ENCODE assay signal across 20 cellular contexts in the genomic region with DNA sequence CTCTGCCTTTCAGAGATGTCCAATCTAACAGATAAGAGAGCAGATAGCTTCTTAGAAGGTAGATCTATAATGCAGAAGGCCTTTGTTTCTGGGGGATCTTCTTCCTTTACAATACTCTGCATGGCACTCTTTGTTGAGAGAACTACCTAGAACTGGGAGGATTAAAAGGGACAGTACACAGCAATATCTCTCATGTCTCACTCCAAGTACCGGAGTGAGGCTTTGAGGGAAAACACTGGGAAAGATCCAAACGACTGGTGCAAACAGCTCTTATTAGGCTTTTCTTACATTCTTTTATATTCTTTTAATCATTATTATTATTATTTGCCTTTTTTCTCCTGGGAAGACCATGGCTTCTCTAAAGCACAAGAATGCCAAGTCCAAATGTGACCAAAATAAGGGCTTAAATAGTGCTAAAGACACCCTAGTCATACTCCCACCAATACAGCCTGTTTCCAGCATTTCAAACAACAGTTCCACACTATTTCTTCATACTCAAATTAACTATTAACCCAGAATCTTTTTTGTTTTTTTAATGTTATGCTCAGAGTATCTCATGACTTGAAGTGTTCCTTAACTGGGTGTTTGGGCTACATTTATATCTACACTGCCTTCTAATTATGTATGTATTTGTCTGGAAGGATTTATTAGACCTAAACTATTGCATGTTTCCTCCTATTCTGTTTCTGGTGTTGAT. TPM values are rescaled to one million over a fixed set of nuclear protein-coding genes. Genes with fewer than 3 reads are reported as not detected.
DNase-seq lines count a peak whose midpoint lies in the region; ATAC-seq and TF ChIP-seq lines count a peak whose summit lies in the region.
"Had no signal": no experiment of that assay in that cellular context is flagged by ENCODE, and none has a peak within 500 bp of the region (broad histone marks: within the 10 kb centered on the region; RNA-seq: fewer than 3 reads in every experiment).

No MANE protein-coding gene starts in this region.

- H3K27ac ChIP-seq in right lobe of liver: peak overlapping the region in 1 of 3 donors; percentile 18
- H3K27ac ChIP-seq in smooth muscle cell (ENCODE audit: low read depth): no peak overlapping the region
- no peak overlapping the region for H3K27ac ChIP-seq in coronary artery
- H3K27ac ChIP-seq: HL-60 had no signal

- H3K27me3 Mint-ChIP-seq in activated naive CD4-positive, alpha-beta T cell treated with anti-CD3 and anti-CD28 coated beads for 36 hours (ENCODE audit: low read depth): no peaks in the 10 kb centered on the region
- H3K27me3 Mint-ChIP-seq in activated T-helper 1 cell treated with anti-CD3 and anti-CD28 coated beads, Interleukin-12 subunit alpha, Interleukin-12 subunit beta, Interleukin-2, Interleukin-4 antibody, amounts not matched to agents 30 ng/mL and 10 ng/mL and 1 ng/mL, durations not matched to agents 14 hours and 24 hours and 36 hours (ENCODE audit: insufficient read depth): no peaks in the 10 kb centered on the region
- H3K27me3 Mint-ChIP-seq: CD4-positive, CD25-positive, alpha-beta regulatory T cell had no signal

- H3K27me3 ChIP-seq in right lobe of liver: no peaks in the 10 kb centered on the region
- H3K27me3 ChIP-seq in smooth muscle cell (ENCODE audit: low read depth): no peaks in the 10 kb centered on the region

- no peak overlapping the region for H3K4me3 Mint-ChIP-seq in activated naive CD4-positive, alpha-beta T cell treated with anti-CD3 and anti-CD28 coated beads for 36 hours
- H3K4me3 Mint-ChIP-seq in activated T-helper 1 cell treated with anti-CD3 and anti-CD28 coated beads, Interleukin-12 subunit alpha, Interleukin-12 subunit beta, Interleukin-2, Interleukin-4 antibody, amounts not matched to agents 30 ng/mL and 10 ng/mL and 1 ng/mL, durations not matched to agents 14 hours and 24 hours and 36 hours: peak overlapping the region; percentile 0
- H3K4me3 Mint-ChIP-seq: CD4-positive, CD25-positive, alpha-beta regulatory T cell; H9 had no signal

- WGBS in right lobe of liver (ENCODE audit: insufficient coverage, low coverage, low lambda C conversion rate, missing lambda C conversion rate): 43% methylated on average over 2 of the region's 2 CpGs
- 93% methylated on average over 2 of the region's 2 CpGs for WGBS in smooth muscle cell (ENCODE audit: low lambda C conversion rate)

- peaks cover 18% of the 10 kb centered on the region for H3K4me1 Mint-ChIP-seq in activated naive CD4-positive, alpha-beta T cell treated with anti-CD3 and anti-CD28 coated beads for 36 hours (ENCODE audit: low read depth)
- peaks cover 26% of the 10 kb centered on the region for H3K4me1 Mint-ChIP-seq in activated T-helper 1 cell treated with anti-CD3 and anti-CD28 coated beads, Interleukin-12 subunit alpha, Interleukin-12 subunit beta, Interleukin-2, Interleukin-4 antibody, amounts not matched to agents 30 ng/mL and 10 ng/mL and 1 ng/mL, durations not matched to agents 14 hours and 24 hours and 36 hours (ENCODE audit: low read depth)

- peaks cover 21% of the 10 kb centered on the region for H3K9me3 Mint-ChIP-seq in activated naive CD4-positive, alpha-beta T cell treated with anti-CD3 and anti-CD28 coated beads for 36 hours
- H3K9me3 Mint-ChIP-seq in activated T-helper 1 cell treated with anti-CD3 and anti-CD28 coated beads, Interleukin-12 subunit alpha, Interleukin-12 subunit beta, Interleukin-2, Interleukin-4 antibody, amounts not matched to agents 30 ng/mL and 10 ng/mL and 1 ng/mL, durations not matched to agents 14 hours and 24 hours and 36 hours: peaks cover 29% of the 10 kb centered on the region

- H3K4me3 ChIP-seq in right lobe of liver: no peak overlapping the region
- H3K4me3 ChIP-seq in smooth muscle cell: no peak overlapping the region
- H3K4me3 ChIP-seq in coronary artery: no peak overlapping the region
- H3K4me3 ChIP-seq: K562 had no signal

- H3K4me1 ChIP-seq in right lobe of liver (peaks cover 0 to 9% (median 2%) of the 10 kb centered on the region in 4 donors), smooth muscle cell (ENCODE audit: low read depth) (no peaks in the 10 kb centered on the region)

- H2AFZ ChIP-seq in smooth muscle cell (ENCODE audit: low read depth): no peak overlapping the region

- peak overlapping the region; percentile 47 for H3K27ac Mint-ChIP-seq in activated naive CD4-positive, alpha-beta T cell treated with anti-CD3 and anti-CD28 coated beads for 36 hours
- peak overlapping the region; percentile 51 for H3K27ac Mint-ChIP-seq in activated T-helper 1 cell treated with anti-CD3 and anti-CD28 coated beads, Interleukin-12 subunit alpha, Interleukin-12 subunit beta, Interleukin-2, Interleukin-4 antibody, amounts not matched to agents 30 ng/mL and 10 ng/mL and 1 ng/mL, durations not matched to agents 14 hours and 24 hours and 36 hours
- H3K27ac Mint-ChIP-seq: H9 had no signal

- intact Hi-C loops in activated naive CD4-positive, alpha-beta T cell treated with anti-CD3 and anti-CD28 coated beads for 36 hours (cut with micrococcal nuclease): loop anchor here (1.0 to 2.0 kb wide), 4 partner anchors 28 to 75 kb away; a partner anchor contains a TSS
- intact Hi-C loops in activated T-helper 1 cell treated with anti-CD3 and anti-CD28 coated beads, Interleukin-12 subunit alpha, Interleukin-12 subunit beta, Interleukin-2, Interleukin-4 antibody, amounts not matched to agents 30 ng/mL and 10 ng/mL and 1 ng/mL, durations not matched to agents 14 hours and 24 hours and 36 hours (cut with micrococcal nuclease): loop anchor here (1.0 to 10.0 kb wide), 4 partner anchors 28 to 617 kb away; no protein-coding TSS in a partner anchor
- intact Hi-C loops in right lobe of liver (cut with DNase I): no loop called here

- no peaks in the 10 kb centered on the region for H4K20me1 ChIP-seq in smooth muscle cell (ENCODE audit: low read depth)

- TF ChIP-seq CTCF in right lobe of liver (IDR thresholded peaks at IDR 0.05): no peak
- no peak for TF ChIP-seq CTCF in smooth muscle cell (IDR thresholded peaks at IDR 0.05; ENCODE audit: borderline replicate concordance, insufficient read depth, poor library complexity, severe bottlenecking)
- no peak for TF ChIP-seq CTCF in coronary artery (IDR thresholded peaks at IDR 0.05)

- TF ChIP-seq POLR2A in right lobe of liver (IDR thresholded peaks at IDR 0.05): no peak

- peak; percentile 17 for ATAC-seq in GM21447 (IDR thresholded peaks at IDR 0.05; ENCODE audit: unreplicated experiment)
- peak; percentile 78 to 89 (median 84) for ATAC-seq in right lobe of liver
- ATAC-seq: K562, PC-3 had no signal

- no peak for DNase-seq in activated naive CD4-positive, alpha-beta T cell treated with anti-CD3 and anti-CD28 coated beads for 36 hours
- DNase-seq in activated naive CD4-positive, alpha-beta T cell treated with Interleukin-2 at 50 U/mL for 16 hours: no peak
- DNase-seq in activated T-helper 1 cell treated with anti-CD3 and anti-CD28 coated beads, Interleukin-12 subunit alpha, Interleukin-12 subunit beta, Interleukin-2, Interleukin-4 antibody, amounts not matched to agents 30 ng/mL and 10 ng/mL and 1 ng/mL, durations not matched to agents 14 hours and 24 hours and 36 hours (ENCODE audit: low spot score): no peak
- DNase-seq in right lobe of liver (no peak), smooth muscle cell (lab: John Stamatoyannopoulos, UW; ENCODE audit: unreplicated experiment) (no peak), NCI-H2107 treated with DMSO at 0.1 percent for 48 hours (lab: John Stamatoyannopoulos, UW; ENCODE audit: unreplicated experiment) (no peak), coronary artery (ENCODE audit: low spot score) (no peak)
- DNase-seq: ACHN; Calu3; H9; NCI-H146; NCI-H2081 treated with DMSO at 0.1 percent for 48 hours; NCI-H345; NCI-H526 treated with DMSO at 0.1 percent for 48 hours; NK-92 treated with Interleukin-12 subunit alpha and Interleukin-12 subunit beta, amount 100 ng/mL, for 24 hours; PC-3 had no signal

- H3K4me2 ChIP-seq in smooth muscle cell: no peak overlapping the region

- peaks cover 5% of the 10 kb centered on the region for H3F3A ChIP-seq in smooth muscle cell (ENCODE audit: low read depth)

- H3K36me3 ChIP-seq in right lobe of liver (no peaks in the 10 kb centered on the region), smooth muscle cell (ENCODE audit: low read depth) (peaks cover 10% of the 10 kb centered on the region)

- CTCF ChIA-PET in activated naive CD4-positive, alpha-beta T cell treated with anti-CD3 and anti-CD28 coated beads for 36 hours (lab: Charles Lee): no interaction called here

- H3K9ac ChIP-seq in smooth muscle cell (ENCODE audit: low read depth): no peak overlapping the region

- peaks cover 16% of the 10 kb centered on the region for H3K36me3 Mint-ChIP-seq in activated naive CD4-positive, alpha-beta T cell treated with anti-CD3 and anti-CD28 coated beads for 36 hours (ENCODE audit: low read depth)
- peaks cover 21% of the 10 kb centered on the region for H3K36me3 Mint-ChIP-seq in activated T-helper 1 cell treated with anti-CD3 and anti-CD28 coated beads, Interleukin-12 subunit alpha, Interleukin-12 subunit beta, Interleukin-2, Interleukin-4 antibody, amounts not matched to agents 30 ng/mL and 10 ng/mL and 1 ng/mL, durations not matched to agents 14 hours and 24 hours and 36 hours (ENCODE audit: low read depth)

- peaks cover 0 to 10% (median 0%) of the 10 kb centered on the region in 4 donors for H3K9me3 ChIP-seq in right lobe of liver
- H3K9me3 ChIP-seq in smooth muscle cell (replicated peaks; ENCODE audit: low read depth): peaks cover 13% of the 10 kb centered on the region

- no peaks in the 10 kb centered on the region for H3K79me2 ChIP-seq in smooth muscle cell (ENCODE audit: low read depth)

RNA-seq across cellular contexts. Expression of a gene that starts 52.7 kb away (rescaled TPM):
- total RNA-seq in activated naive CD4-positive, alpha-beta T cell treated with anti-CD3 and anti-CD28 coated beads for 36 hours: 10 to 100 TPM; 10.2 to 11.1 TPM
- 18.5 and 20.4 TPM in 2 replicates for total RNA-seq in activated T-helper 1 cell treated with anti-CD3 and anti-CD28 coated beads, Interleukin-12 subunit alpha, Interleukin-12 subunit beta, Interleukin-2, Interleukin-4 antibody, amounts not matched to agents 30 ng/mL and 10 ng/mL and 1 ng/mL, durations not matched to agents 14 hours and 24 hours and 36 hours
- 10 to 100 TPM in 3 of 6 experiments, 1 to 10 TPM in 3; 8.4 to 13.1 (median 10.3) TPM for total RNA-seq in right lobe of liver
- 26.7 and 41.1 TPM in 2 replicates for total RNA-seq in smooth muscle cell
- 14.1 and 20.6 TPM in 2 replicates for polyA plus RNA-seq in smooth muscle cell

RNA-seq across cellular contexts. Expression of a gene that starts 53.2 kb away (rescaled TPM):
- total RNA-seq in activated naive CD4-positive, alpha-beta T cell treated with anti-CD3 and anti-CD28 coated beads for 36 hours: 1 to 10 TPM; 6.2 to 6.7 TPM
- 9.3 and 9.8 TPM in 2 replicates for total RNA-seq in activated T-helper 1 cell treated with anti-CD3 and anti-CD28 coated beads, Interleukin-12 subunit alpha, Interleukin-12 subunit beta, Interleukin-2, Interleukin-4 antibody, amounts not matched to agents 30 ng/mL and 10 ng/mL and 1 ng/mL, durations not matched to agents 14 hours and 24 hours and 36 hours
- total RNA-seq in right lobe of liver (1 to 10 TPM; 3.8 to 8.6 (median 6.3) TPM), smooth muscle cell (9.1 and 10.2 TPM in 2 replicates)
- 11.8 and 14.1 TPM in 2 replicates for polyA plus RNA-seq in smooth muscle cell

Comparison
In these comparisons a context has a peak if more than half of its experiments do, and no peak if none do; other contexts are left out.
1. intact Hi-C loops: an anchor here in activated naive CD4-positive, alpha-beta T cell treated with anti-CD3 and anti-CD28 coated beads for 36 hours (1.0 to 2.0 kb wide) and activated T-helper 1 cell treated with anti-CD3 and anti-CD28 coated beads, Interleukin-12 subunit alpha, Interleukin-12 subunit beta, Interleukin-2, Interleukin-4 antibody, amounts not matched to agents 30 ng/mL and 10 ng/mL and 1 ng/mL, durations not matched to agents 14 hours and 24 hours and 36 hours (1.0 to 10.0 kb wide); none called in right lobe of liver.